Comparison of ENCODE assay signal across 2 cellular contexts in the genomic region with DNA sequence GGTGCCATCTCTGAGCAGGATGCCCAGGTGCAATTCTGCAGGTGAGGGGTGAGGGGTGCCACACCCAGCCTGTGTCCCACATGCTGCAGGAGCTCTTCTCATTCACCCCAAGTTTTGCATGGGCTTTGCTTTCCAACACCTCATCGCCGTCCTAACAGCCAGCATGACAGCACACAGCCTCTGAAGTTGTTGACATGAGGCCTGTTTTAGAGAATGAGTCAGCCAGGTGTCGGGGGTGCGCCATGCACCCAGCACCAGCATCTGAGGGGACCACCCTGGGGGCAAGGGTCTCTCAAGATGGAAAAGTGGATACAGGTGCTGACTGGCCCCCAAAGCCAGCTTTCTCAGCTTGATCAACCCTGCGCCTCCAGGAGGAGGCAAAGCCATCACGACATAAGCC.
TF ChIP-seq lines count a peak whose summit lies in the region.

No MANE protein-coding gene starts in this region.

TF ChIP-seq in GM23338, 12 proteins besides CTCF, POLR2A, EP300 and RAD21:
- TF ChIP-seq EZH2phosphoT487 (IDR thresholded peaks at IDR 0.05; ENCODE audit: unreplicated experiment), result no peak
- no peak for TF ChIP-seq NANOG (IDR thresholded peaks at IDR 0.05; ENCODE audit: borderline replicate concordance)
- no peak for TF ChIP-seq JUNB (IDR thresholded peaks at IDR 0.05; ENCODE audit: unreplicated experiment)
TF ChIP-seq in GM23338: peak in this region for 0.

TF ChIP-seq in H1, 55 proteins besides CTCF, POLR2A, EP300 and RAD21:
- TF ChIP-seq MAFK (IDR thresholded peaks at IDR 0.05; ENCODE audit: low read depth, low read length) (no peak), SIN3A (conservative IDR thresholded peaks at IDR 0.05 in 1 of 2, IDR thresholded peaks at IDR 0.05 in 1 of 2; ENCODE audit: low read depth in 1 of 2, low read length in 2 of 2) (no peak), SIX5 (IDR thresholded peaks at IDR 0.05; ENCODE audit: low read depth, low read length) (no peak), NRF1 (IDR thresholded peaks at IDR 0.05; ENCODE audit: low read depth, low read length) (no peak), EGR1 (IDR thresholded peaks at IDR 0.05; ENCODE audit: borderline replicate concordance, low read depth, low read length) (no peak), PHF8 (conservative IDR thresholded peaks at IDR 0.05; ENCODE audit: low read depth, low read length) (no peak), RNF2 (IDR thresholded peaks at IDR 0.05; ENCODE audit: borderline replicate concordance, low read depth, low read length, missing control alignments, poor library complexity, severe bottlenecking) (no peak), SP1 (IDR thresholded peaks at IDR 0.05; ENCODE audit: low read depth, low read length) (no peak), ASH2L (IDR thresholded peaks at IDR 0.05; ENCODE audit: low read length) (no peak), SP2 (IDR thresholded peaks at IDR 0.05; ENCODE audit: low read length) (no peak), SAP30 (IDR thresholded peaks at IDR 0.05; ENCODE audit: insufficient read depth, insufficient replicate concordance, low read length) (no peak), CTBP2 (IDR thresholded peaks at IDR 0.05; ENCODE audit: borderline replicate concordance, insufficient read depth, insufficient read length, low read length) (no peak), HDAC2 (IDR thresholded peaks at IDR 0.05; ENCODE audit: borderline replicate concordance in 1 of 2, low read depth in 2 of 2, low read length in 2 of 2) (no peak), GTF2F1 (IDR thresholded peaks at IDR 0.05; ENCODE audit: borderline replicate concordance, low read depth, low read length) (no peak), TEAD4 (IDR thresholded peaks at IDR 0.05; ENCODE audit: low read depth, low read length) (no peak), ATF3 (IDR thresholded peaks at IDR 0.05; ENCODE audit: insufficient read depth, low read depth, low read length) (no peak), JUN (IDR thresholded peaks at IDR 0.05; ENCODE audit: low read depth, low read length) (no peak)
- TF ChIP-seq, protein P1, sequence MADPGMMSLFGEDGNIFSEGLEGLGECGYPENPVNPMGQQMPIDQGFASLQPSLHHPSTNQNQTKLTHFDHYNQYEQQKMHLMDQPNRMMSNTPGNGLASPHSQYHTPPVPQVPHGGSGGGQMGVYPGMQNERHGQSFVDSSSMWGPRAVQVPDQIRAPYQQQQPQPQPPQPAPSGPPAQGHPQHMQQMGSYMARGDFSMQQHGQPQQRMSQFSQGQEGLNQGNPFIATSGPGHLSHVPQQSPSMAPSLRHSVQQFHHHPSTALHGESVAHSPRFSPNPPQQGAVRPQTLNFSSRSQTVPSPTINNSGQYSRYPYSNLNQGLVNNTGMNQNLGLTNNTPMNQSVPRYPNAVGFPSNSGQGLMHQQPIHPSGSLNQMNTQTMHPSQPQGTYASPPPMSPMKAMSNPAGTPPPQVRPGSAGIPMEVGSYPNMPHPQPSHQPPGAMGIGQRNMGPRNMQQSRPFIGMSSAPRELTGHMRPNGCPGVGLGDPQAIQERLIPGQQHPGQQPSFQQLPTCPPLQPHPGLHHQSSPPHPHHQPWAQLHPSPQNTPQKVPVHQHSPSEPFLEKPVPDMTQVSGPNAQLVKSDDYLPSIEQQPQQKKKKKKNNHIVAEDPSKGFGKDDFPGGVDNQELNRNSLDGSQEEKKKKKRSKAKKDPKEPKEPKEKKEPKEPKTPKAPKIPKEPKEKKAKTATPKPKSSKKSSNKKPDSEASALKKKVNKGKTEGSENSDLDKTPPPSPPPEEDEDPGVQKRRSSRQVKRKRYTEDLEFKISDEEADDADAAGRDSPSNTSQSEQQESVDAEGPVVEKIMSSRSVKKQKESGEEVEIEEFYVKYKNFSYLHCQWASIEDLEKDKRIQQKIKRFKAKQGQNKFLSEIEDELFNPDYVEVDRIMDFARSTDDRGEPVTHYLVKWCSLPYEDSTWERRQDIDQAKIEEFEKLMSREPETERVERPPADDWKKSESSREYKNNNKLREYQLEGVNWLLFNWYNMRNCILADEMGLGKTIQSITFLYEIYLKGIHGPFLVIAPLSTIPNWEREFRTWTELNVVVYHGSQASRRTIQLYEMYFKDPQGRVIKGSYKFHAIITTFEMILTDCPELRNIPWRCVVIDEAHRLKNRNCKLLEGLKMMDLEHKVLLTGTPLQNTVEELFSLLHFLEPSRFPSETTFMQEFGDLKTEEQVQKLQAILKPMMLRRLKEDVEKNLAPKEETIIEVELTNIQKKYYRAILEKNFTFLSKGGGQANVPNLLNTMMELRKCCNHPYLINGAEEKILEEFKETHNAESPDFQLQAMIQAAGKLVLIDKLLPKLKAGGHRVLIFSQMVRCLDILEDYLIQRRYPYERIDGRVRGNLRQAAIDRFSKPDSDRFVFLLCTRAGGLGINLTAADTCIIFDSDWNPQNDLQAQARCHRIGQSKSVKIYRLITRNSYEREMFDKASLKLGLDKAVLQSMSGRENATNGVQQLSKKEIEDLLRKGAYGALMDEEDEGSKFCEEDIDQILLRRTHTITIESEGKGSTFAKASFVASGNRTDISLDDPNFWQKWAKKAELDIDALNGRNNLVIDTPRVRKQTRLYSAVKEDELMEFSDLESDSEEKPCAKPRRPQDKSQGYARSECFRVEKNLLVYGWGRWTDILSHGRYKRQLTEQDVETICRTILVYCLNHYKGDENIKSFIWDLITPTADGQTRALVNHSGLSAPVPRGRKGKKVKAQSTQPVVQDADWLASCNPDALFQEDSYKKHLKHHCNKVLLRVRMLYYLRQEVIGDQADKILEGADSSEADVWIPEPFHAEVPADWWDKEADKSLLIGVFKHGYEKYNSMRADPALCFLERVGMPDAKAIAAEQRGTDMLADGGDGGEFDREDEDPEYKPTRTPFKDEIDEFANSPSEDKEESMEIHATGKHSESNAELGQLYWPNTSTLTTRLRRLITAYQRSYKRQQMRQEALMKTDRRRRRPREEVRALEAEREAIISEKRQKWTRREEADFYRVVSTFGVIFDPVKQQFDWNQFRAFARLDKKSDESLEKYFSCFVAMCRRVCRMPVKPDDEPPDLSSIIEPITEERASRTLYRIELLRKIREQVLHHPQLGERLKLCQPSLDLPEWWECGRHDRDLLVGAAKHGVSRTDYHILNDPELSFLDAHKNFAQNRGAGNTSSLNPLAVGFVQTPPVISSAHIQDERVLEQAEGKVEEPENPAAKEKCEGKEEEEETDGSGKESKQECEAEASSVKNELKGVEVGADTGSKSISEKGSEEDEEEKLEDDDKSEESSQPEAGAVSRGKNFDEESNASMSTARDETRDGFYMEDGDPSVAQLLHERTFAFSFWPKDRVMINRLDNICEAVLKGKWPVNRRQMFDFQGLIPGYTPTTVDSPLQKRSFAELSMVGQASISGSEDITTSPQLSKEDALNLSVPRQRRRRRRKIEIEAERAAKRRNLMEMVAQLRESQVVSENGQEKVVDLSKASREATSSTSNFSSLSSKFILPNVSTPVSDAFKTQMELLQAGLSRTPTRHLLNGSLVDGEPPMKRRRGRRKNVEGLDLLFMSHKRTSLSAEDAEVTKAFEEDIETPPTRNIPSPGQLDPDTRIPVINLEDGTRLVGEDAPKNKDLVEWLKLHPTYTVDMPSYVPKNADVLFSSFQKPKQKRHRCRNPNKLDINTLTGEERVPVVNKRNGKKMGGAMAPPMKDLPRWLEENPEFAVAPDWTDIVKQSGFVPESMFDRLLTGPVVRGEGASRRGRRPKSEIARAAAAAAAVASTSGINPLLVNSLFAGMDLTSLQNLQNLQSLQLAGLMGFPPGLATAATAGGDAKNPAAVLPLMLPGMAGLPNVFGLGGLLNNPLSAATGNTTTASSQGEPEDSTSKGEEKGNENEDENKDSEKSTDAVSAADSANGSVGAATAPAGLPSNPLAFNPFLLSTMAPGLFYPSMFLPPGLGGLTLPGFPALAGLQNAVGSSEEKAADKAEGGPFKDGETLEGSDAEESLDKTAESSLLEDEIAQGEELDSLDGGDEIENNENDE (IDR thresholded peaks at IDR 0.05; ENCODE audit: insufficient replicate concordance, low read length), result no peak
